In genomic region chrX:65587616-65588526, GRCh38 we compare ENCODE assay signal across 8 cellular contexts. TPM values are rescaled to one million over a fixed set of nuclear protein-coding genes. Genes with fewer than 3 reads are reported as not detected.
DNase-seq lines count a peak whose midpoint lies in the region; ATAC-seq, FAIRE-seq and TF ChIP-seq lines count a peak whose summit lies in the region.

No MANE protein-coding gene starts in this region.

- H3K4me3 Mint-ChIP-seq in naive thymus-derived CD4-positive, alpha-beta T cell, result no peak overlapping the region

- peak; percentile 83 for FAIRE-seq in K562 (lab: Jason Lieb, UNC)

- no peaks in the 10 kb centered on the region for H3K27me3 Mint-ChIP-seq in naive thymus-derived CD4-positive, alpha-beta T cell

- no peak for TF ChIP-seq EP300 in K562 (IDR thresholded peaks at IDR 0.05; ENCODE audit: low read length)
- TF ChIP-seq EP300 in transverse colon (IDR thresholded peaks at IDR 0.05; ENCODE audit: low read depth), result no peak

- no peaks in the 10 kb centered on the region for H3K9me1 ChIP-seq in K562 (ENCODE audit: control insufficient read depth, insufficient read depth, low read length)

- H3K4me2 ChIP-seq in K562 (ENCODE audit: insufficient read depth, low read length), result peak overlapping the region; percentile 81

- 8% methylated on average over 6 of the region's 10 CpGs for WGBS in K562 (ENCODE audit: insufficient coverage, low coverage, missing lambda C conversion rate)
- 0 to 33% methylated on average over 3 to 10 of the region's 10 CpGs for WGBS in transverse colon (ENCODE audit: low coverage in 1 of 2), 2 donors

- CTCF ChIA-PET in K562 (lab: Yijun Ruan, JAX; ENCODE audit: low intra/inter-chr PET ratio), result no interaction called here
- CTCF ChIA-PET in naive thymus-derived CD4-positive, alpha-beta T cell (lab: Charles Lee), result no interaction called here

- peaks cover 0 to 2% (median 0%) of the 10 kb centered on the region in 11 donors for H3K9me3 Mint-ChIP-seq in naive thymus-derived CD4-positive, alpha-beta T cell

- peak; percentile 63 for DNase-seq in LHCN-M2 (ENCODE audit: low read depth)
- peak; percentile 63 to 81 (median 66) for DNase-seq in K562 (ENCODE audit: extremely low read depth in 1 of 4, low spot score in 3 of 4)
- DNase-seq in kidney tubule cell (ENCODE audit: low spot score), result peak; percentile 76
- peak; percentile 86 for DNase-seq in transverse colon
- DNase-seq in NCI-H2107 treated with DMSO at 0.1 percent for 48 hours (lab: John Stamatoyannopoulos, UW; ENCODE audit: unreplicated experiment), result no peak
- no peak for DNase-seq in A172 (ENCODE audit: low spot score)
- DNase-seq in naive thymus-derived CD4-positive, alpha-beta T cell, result no peak

- H3K9ac ChIP-seq in K562 (ENCODE audit: insufficient read depth in 1 of 2, low read depth in 2 of 2, low read length in 2 of 2), result peak overlapping the region; percentile 66 to 86

- ATAC-seq in K562, result peak; percentile 88
- ATAC-seq in naive thymus-derived CD4-positive, alpha-beta T cell, result no peak
- no peak for ATAC-seq in HG02763 (IDR thresholded peaks at IDR 0.05; ENCODE audit: unreplicated experiment)

- TF ChIP-seq POLR2A in K562 (conservative IDR thresholded peaks at IDR 0.05), result no peak; the same call in 1 of the 2 replicates
- TF ChIP-seq POLR2A in transverse colon (IDR thresholded peaks at IDR 0.05), result no peak

- H3K27ac ChIP-seq in K562 (ENCODE audit: extremely low read depth, low read depth, low read length) (peak overlapping the region; percentile 70), transverse colon (peak overlapping the region; percentile 52 to 76 (median 68))
- no peak overlapping the region for H3K27ac ChIP-seq in naive thymus-derived CD4-positive, alpha-beta T cell (ENCODE audit: low read depth, low read length)

- no peak for TF ChIP-seq CTCF in K562 (IDR thresholded peaks at IDR 0.05 in 2 of 3, conservative IDR thresholded peaks at IDR 0.05 in 1 of 3; ENCODE audit: insufficient read depth in 2 of 3, low read depth in 1 of 3, low read length in 3 of 3)
- TF ChIP-seq CTCF in transverse colon (IDR thresholded peaks at IDR 0.05), result no peak

- H3K4me1 ChIP-seq in K562 (replicated peaks in 1 of 2; ENCODE audit: control insufficient read depth in 2 of 2, insufficient read depth in 2 of 2, low read length in 2 of 2) (peaks cover 11 to 17% of the 10 kb centered on the region in 2 experiments; a peak in 4 of 5 replicates), transverse colon (peaks cover 0 to 15% (median 5%) of the 10 kb centered on the region in 4 donors)
- no peaks in the 10 kb centered on the region for H3K4me1 ChIP-seq in naive thymus-derived CD4-positive, alpha-beta T cell (ENCODE audit: control insufficient read depth in 2 of 2, insufficient read depth in 2 of 2, low read length in 2 of 2)

- no peaks in the 10 kb centered on the region; the same call in 2 of the 3 replicates for H3K36me3 ChIP-seq in K562 (ENCODE audit: control insufficient read depth, insufficient read depth, low read length)
- H3K36me3 ChIP-seq in transverse colon, result no peaks in the 10 kb centered on the region
- no peaks in the 10 kb centered on the region for H3K36me3 ChIP-seq in naive thymus-derived CD4-positive, alpha-beta T cell (ENCODE audit: control insufficient read depth in 2 of 3, insufficient read depth in 3 of 3, low read length in 3 of 3)

- peak overlapping the region; percentile 82 for H2AFZ ChIP-seq in K562 (ENCODE audit: low read depth, low read length)

- intact Hi-C loops in K562 (cut with micrococcal nuclease), result no loop called here
- intact Hi-C loops in transverse colon (cut with DNase I; ENCODE audit: low total_unique reads), result no loop called here
- intact Hi-C loops in naive thymus-derived CD4-positive, alpha-beta T cell (cut with micrococcal nuclease), result loop anchor here (10.0 kb wide), 1 partner anchor 617 kb away; no protein-coding TSS in a partner anchor

- H3K4me1 Mint-ChIP-seq in naive thymus-derived CD4-positive, alpha-beta T cell, result peaks cover 0 to 9% (median 0%) of the 10 kb centered on the region in 7 donors

- no peak for TF ChIP-seq RAD21 in K562 (CRISPR knock-in tag; conservative IDR thresholded peaks at IDR 0.05 in 1 of 2, IDR thresholded peaks at IDR 0.05 in 1 of 2)

- no peak overlapping the region for H3K27ac Mint-ChIP-seq in naive thymus-derived CD4-positive, alpha-beta T cell

- TSS peak; percentile 77 for BruUV-seq in K562 (replicated peaks; lab: Mats Ljungman, UMichigan)

- in situ Hi-C loops in K562 (cut with MboI) (loop anchor here (10.0 to 25.0 kb wide), 3 partner anchors 157 to 1137 kb away; no protein-coding TSS in a partner anchor), transverse colon (cut with MboI; ENCODE audit: low pct_ligation_motif_present in 1 of 4, low pct_unique_long_range_greater_than_20kb in 1 of 4, low sequenced_read_pairs in 3 of 4) (loop anchor here (10.0 to 25.0 kb wide), 5 partner anchors 124 to 1149 kb away; no protein-coding TSS in a partner anchor)

- H3K9me3 ChIP-seq in K562 (replicated peaks; ENCODE audit: control insufficient read depth, insufficient read depth, low read depth, low read length) (no peaks in the 10 kb centered on the region), transverse colon (no peaks in the 10 kb centered on the region)
- no peaks in the 10 kb centered on the region for H3K9me3 ChIP-seq in naive thymus-derived CD4-positive, alpha-beta T cell (ENCODE audit: control insufficient read depth in 2 of 3, low read length in 3 of 3)

- H3K27me3 ChIP-seq in K562 (ENCODE audit: control insufficient read depth in 2 of 2, insufficient read depth in 2 of 2, low read length in 2 of 2) (no peaks in the 10 kb centered on the region), transverse colon (no peaks in the 10 kb centered on the region)
- H3K27me3 ChIP-seq in naive thymus-derived CD4-positive, alpha-beta T cell (ENCODE audit: control insufficient read depth in 2 of 2, insufficient read depth in 2 of 2, low read length in 2 of 2), result no peaks in the 10 kb centered on the region

- POLR2A ChIA-PET in K562 (lab: Yijun Ruan, JAX), result interaction anchor here (0.6 to 1.2 kb wide), 3 partner anchors 14 to 1154 kb away, joined by 3 to 4 read pairs (median 4); no protein-coding TSS in a partner anchor
- POLR2A ChIA-PET in naive thymus-derived CD4-positive, alpha-beta T cell (lab: Charles Lee), result no interaction called here

- no peaks in the 10 kb centered on the region for H3K36me3 Mint-ChIP-seq in naive thymus-derived CD4-positive, alpha-beta T cell

- H4K20me1 ChIP-seq in K562 (replicated peaks; ENCODE audit: control insufficient read depth, insufficient read depth, low read length), result no peaks in the 10 kb centered on the region

- H3K4me3 ChIP-seq in K562 (peak overlapping the region; percentile 42), transverse colon (peak overlapping the region in 1 of 4 donors; percentile 31)
- no peak overlapping the region for H3K4me3 ChIP-seq in naive thymus-derived CD4-positive, alpha-beta T cell (ENCODE audit: low read length)

- peaks cover 14% of the 10 kb centered on the region for H3K79me2 ChIP-seq in K562 (ENCODE audit: control insufficient read depth, insufficient read depth, low read length)

TF ChIP-seq in K562, 482 proteins besides CTCF, POLR2A, EP300 and RAD21 (continues in another document):
- TF ChIP-seq ZNF212 (CRISPR knock-in tag; IDR thresholded peaks at IDR 0.05) (no peak), HOMEZ (CRISPR knock-in tag; IDR thresholded peaks at IDR 0.05) (no peak), RBFOX2 (IDR thresholded peaks at IDR 0.05; ENCODE audit: low read depth, low read length) (peak; percentile 71)

RNA-seq across cellular contexts. Expression of gene LAS1L, which starts 53.3 kb away (rescaled TPM):
- total RNA-seq in LHCN-M2 (2014; rRNA removed) (25.6 and 27.8 TPM in 2 replicates), K562 (2014; rRNA removed) (86.4 and 94.9 TPM in 2 replicates), K562 (2014; rRNA removed; fragmentation: Illumina TruSeq; extraction: Trizol) (62.6 and 67.1 TPM in 2 replicates), K562 (2015; rRNA removed; fragmentation: Illumina TruSeq; extraction: Trizol) (77.4 and 80.1 TPM in 2 replicates), K562 (2021) (87.7 and 92.6 TPM in 2 replicates), transverse colon (10 to 100 TPM; 10.8 to 21.9 (median 16.1) TPM)
- 26.6 TPM for polyA plus RNA-seq in LHCN-M2 (2012)
- total RNA-seq in K562 (2011; cell fraction: chromatin; rRNA removed; ENCODE audit: low replicate concordance), result 71.6 and 91.0 TPM in 2 replicates
- 40.7 and 43.7 TPM in 2 replicates for total RNA-seq in K562 (2011; cell fraction: nucleolus; rRNA removed)
- 75.2 and 145 TPM in 2 replicates for total RNA-seq in K562 (2011; cell fraction: nucleoplasm; rRNA removed)
- polyA plus RNA-seq in K562 (2011; rRNA removed) (74.3 and 85.4 TPM in 2 replicates), K562 (2014; fragmentation: Illumina TruSeq; extraction: Trizol) (106 and 112 TPM in 2 replicates), K562 (2014; fragmentation: Nextera tagmentation; extraction: Ambion mirVana) (100 to 1,000 TPM in 1 of 2 experiments, 10 to 100 TPM in 1; 43.3 to 116 TPM), K562 (2014; rRNA removed) (105 and 119 TPM in 2 replicates)
- polyA plus RNA-seq in K562 (2011; cell fraction: cytosol; rRNA removed), result 72.9 and 84.1 TPM in 2 replicates
- polyA plus RNA-seq in K562 (2011; cell fraction: nucleus; rRNA removed), result 122 and 134 TPM in 2 replicates
- 50.6 and 69.1 TPM in 2 replicates for polyA plus RNA-seq in K562 (2012)
- polyA minus RNA-seq in K562 (2011; rRNA and poly(A)+ RNA removed), result 53.6 and 74.7 TPM in 2 replicates
- 34.1 and 34.2 TPM in 2 replicates for polyA minus RNA-seq in K562 (2011; cell fraction: cytosol; rRNA and poly(A)+ RNA removed)
- polyA minus RNA-seq in K562 (2011; cell fraction: nucleus; rRNA and poly(A)+ RNA removed), result 20.9 and 26.9 TPM in 2 replicates
- 46.4 and 57.0 TPM in 2 replicates for total RNA-seq in A172 (2014; rRNA removed; shearing (Covaris generic))
- 10 to 100 TPM; 37.2 to 48.9 (median 44.9) TPM for total RNA-seq in naive thymus-derived CD4-positive, alpha-beta T cell
- 10 to 100 TPM; 40.6 to 50.2 TPM for polyA plus RNA-seq in naive thymus-derived CD4-positive, alpha-beta T cell

Comparison
In these comparisons a context has a peak if more than half of its experiments do, and no peak if none do; other contexts are left out.
1. DNase-seq: peak in LHCN-M2 (single experiment), K562 (4 of 4), kidney tubule cell (single experiment) and transverse colon (single experiment); none in NCI-H2107 treated with DMSO at 0.1 percent for 48 hours (single experiment), A172 (single experiment) and naive thymus-derived CD4-positive, alpha-beta T cell (0 of 9).
2. intact Hi-C loops: an anchor here in naive thymus-derived CD4-positive, alpha-beta T cell (10.0 kb wide); none called in K562 and transverse colon.